Comparison of ENCODE assay signal across 1 cellular context in genomic region chr19:48348039-48348438, GRCh38.
TF ChIP-seq lines count a peak whose summit lies in the region.

No MANE protein-coding gene starts in this region.

TF ChIP-seq in HepG2, 621 proteins besides CTCF, POLR2A, EP300 and RAD21 (continued from another document):
- TF ChIP-seq, protein P1, sequence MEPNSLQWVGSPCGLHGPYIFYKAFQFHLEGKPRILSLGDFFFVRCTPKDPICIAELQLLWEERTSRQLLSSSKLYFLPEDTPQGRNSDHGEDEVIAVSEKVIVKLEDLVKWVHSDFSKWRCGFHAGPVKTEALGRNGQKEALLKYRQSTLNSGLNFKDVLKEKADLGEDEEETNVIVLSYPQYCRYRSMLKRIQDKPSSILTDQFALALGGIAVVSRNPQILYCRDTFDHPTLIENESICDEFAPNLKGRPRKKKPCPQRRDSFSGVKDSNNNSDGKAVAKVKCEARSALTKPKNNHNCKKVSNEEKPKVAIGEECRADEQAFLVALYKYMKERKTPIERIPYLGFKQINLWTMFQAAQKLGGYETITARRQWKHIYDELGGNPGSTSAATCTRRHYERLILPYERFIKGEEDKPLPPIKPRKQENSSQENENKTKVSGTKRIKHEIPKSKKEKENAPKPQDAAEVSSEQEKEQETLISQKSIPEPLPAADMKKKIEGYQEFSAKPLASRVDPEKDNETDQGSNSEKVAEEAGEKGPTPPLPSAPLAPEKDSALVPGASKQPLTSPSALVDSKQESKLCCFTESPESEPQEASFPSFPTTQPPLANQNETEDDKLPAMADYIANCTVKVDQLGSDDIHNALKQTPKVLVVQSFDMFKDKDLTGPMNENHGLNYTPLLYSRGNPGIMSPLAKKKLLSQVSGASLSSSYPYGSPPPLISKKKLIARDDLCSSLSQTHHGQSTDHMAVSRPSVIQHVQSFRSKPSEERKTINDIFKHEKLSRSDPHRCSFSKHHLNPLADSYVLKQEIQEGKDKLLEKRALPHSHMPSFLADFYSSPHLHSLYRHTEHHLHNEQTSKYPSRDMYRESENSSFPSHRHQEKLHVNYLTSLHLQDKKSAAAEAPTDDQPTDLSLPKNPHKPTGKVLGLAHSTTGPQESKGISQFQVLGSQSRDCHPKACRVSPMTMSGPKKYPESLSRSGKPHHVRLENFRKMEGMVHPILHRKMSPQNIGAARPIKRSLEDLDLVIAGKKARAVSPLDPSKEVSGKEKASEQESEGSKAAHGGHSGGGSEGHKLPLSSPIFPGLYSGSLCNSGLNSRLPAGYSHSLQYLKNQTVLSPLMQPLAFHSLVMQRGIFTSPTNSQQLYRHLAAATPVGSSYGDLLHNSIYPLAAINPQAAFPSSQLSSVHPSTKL (CRISPR knock-in tag; IDR thresholded peaks at IDR 0.05): peak; percentile 11; the same call in 1 of the 2 replicates
- TF ChIP-seq ARNTL (CRISPR knock-in tag; IDR thresholded peaks at IDR 0.05) (0 out of 2 replicates have a peak, but pooled peaks have one; percentile 40), ZBTB38 (CRISPR knock-in tag; IDR thresholded peaks at IDR 0.05) (peak; percentile 50; the same call in 1 of the 2 replicates), RXRB (CRISPR knock-in tag; IDR thresholded peaks at IDR 0.05; ENCODE audit: borderline replicate concordance) (0 out of 2 replicates have a peak, but pooled peaks have one; percentile 14), YEATS4 (CRISPR knock-in tag; IDR thresholded peaks at IDR 0.05; ENCODE audit: borderline replicate concordance) (no peak), XRCC5 (optimal IDR thresholded peaks at IDR 0.05; ENCODE audit: low read length) (no peak)
